In the genomic region with DNA sequence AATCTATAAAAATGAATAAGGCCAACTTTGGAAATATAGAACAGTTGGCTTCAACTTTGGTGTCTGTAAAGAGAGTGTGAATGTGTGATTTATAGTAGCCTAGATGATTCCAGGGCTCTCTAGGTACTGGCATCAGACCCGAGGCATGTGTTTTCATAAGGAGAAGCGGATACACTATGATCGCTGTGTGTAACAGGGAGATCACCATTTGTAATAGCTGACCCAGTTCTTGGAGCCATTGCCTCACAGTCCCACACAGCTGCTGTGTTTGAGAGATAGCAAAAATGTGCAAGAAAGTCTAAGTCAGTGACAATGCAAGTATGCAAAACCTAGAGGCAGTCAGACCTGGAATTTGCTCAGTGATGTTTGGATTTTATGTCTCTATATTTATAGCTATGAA, we compare ENCODE assay signal across 16 cellular contexts.
"Had no signal": no experiment of that assay in that cellular context is flagged by ENCODE, and none has a peak within 500 bp of the region (broad histone marks: within the 10 kb centered on the region; RNA-seq: fewer than 3 reads in every experiment).

No MANE protein-coding gene starts in this region.

- ATAC-seq: activated naive CD8-positive, alpha-beta T cell treated with anti-CD3 and anti-CD28 coated beads, Interleukin-2, amount 50 U/mL, for 24 hours; left lung; mucosa of descending colon; naive thymus-derived CD4-positive, alpha-beta T cell had no signal

- H3K27me3 ChIP-seq: left lung, upper lobe of left lung had no signal

- DNase-seq: activated CD4-positive, alpha-beta T cell treated with anti-CD3 and anti-CD28 coated beads, Interleukin-2, amount 50 U/mL, for 48 hours; activated naive CD4-positive, alpha-beta T cell treated with anti-CD3 and anti-CD28 coated beads for 36 hours; activated naive CD8-positive, alpha-beta T cell treated with anti-CD3 and anti-CD28 coated beads, Interleukin-2, amount 50 U/mL, for 24 hours; cortex of kidney; effector memory CD4-positive, alpha-beta T cell; islet precursor cell; left lung; mucosa of descending colon; naive thymus-derived CD4-positive, alpha-beta T cell; stimulated activated CD4-positive, alpha-beta T cell treated with anti-CD3 and anti-CD28 coated beads, Interleukin-15, amount 100 ng/mL, for 24 hours; stimulated activated CD4-positive, alpha-beta T cell treated with anti-CD3 and anti-CD28 coated beads, Interleukin-4, amount 100 ng/mL, for 1 hour; stimulated activated naive CD4-positive, alpha-beta T cell; upper lobe of left lung; WERI-Rb-1 had no signal

- H3K36me3 ChIP-seq: left lung, upper lobe of left lung, WERI-Rb-1 had no signal

- H3K27ac ChIP-seq: epithelial cell of prostate, left lung, skin epidermis, upper lobe of left lung, WERI-Rb-1 had no signal

- H3K4me3 ChIP-seq: left lung, mucosa of descending colon, skin epidermis, upper lobe of left lung had no signal

- H3K9me3 ChIP-seq: left lung, mucosa of descending colon, upper lobe of left lung had no signal

- H3K4me1 ChIP-seq: left lung, upper lobe of left lung had no signal
